In the genomic region with DNA sequence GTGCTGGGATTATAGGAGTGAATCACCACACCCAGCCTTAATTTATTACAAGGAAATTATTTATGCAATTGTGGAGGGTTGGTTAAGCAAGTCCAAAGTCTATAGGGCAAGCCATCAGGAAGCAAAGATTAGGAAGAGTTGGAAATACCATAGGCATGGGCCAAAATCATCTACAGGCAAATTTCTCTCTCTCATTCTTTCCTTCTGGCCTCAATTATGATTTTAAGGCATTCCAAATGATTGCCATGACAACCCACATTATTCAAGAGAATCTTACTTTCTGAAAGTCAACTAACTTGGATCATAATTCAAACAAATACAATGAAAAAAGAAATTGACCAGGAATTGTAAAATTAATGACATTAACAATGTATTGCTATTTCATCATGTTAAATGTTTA, we compare ENCODE assay signal across 20 cellular contexts.
DNase-seq lines count a peak whose midpoint lies in the region; ATAC-seq, FAIRE-seq and TF ChIP-seq lines count a peak whose summit lies in the region.
"Had no signal": no experiment of that assay in that cellular context is flagged by ENCODE, and none has a peak within 500 bp of the region (broad histone marks: within the 10 kb centered on the region; RNA-seq: fewer than 3 reads in every experiment).

No MANE protein-coding gene starts in this region.

- no peaks in the 10 kb centered on the region for H3K9me3 ChIP-seq in PC-3 (ENCODE audit: low read length)
- H3K9me3 ChIP-seq: HAP-1 had no signal

- ATAC-seq in PC-3 (no peak), GM19351 (IDR thresholded peaks at IDR 0.05; ENCODE audit: unreplicated experiment) (no peak), HG03159 (IDR thresholded peaks at IDR 0.05; ENCODE audit: unreplicated experiment) (no peak)
- ATAC-seq in activated CD4-positive, alpha-beta T cell treated with anti-CD3 and anti-CD28 coated beads for 36 hours = no peak
- ATAC-seq: HepG2 had no signal

- POLR2A ChIA-PET in PC-3 (lab: Charles Lee; ENCODE audit: unreplicated experiment) = no interaction called here
- POLR2A ChIA-PET in activated CD4-positive, alpha-beta T cell treated with anti-CD3 and anti-CD28 coated beads for 36 hours (lab: Charles Lee) = no interaction called here

- H4K20me1 ChIP-seq in PC-3 (ENCODE audit: low read length) = no peaks in the 10 kb centered on the region

- H3K4me2 ChIP-seq in PC-3 (ENCODE audit: low read length) = no peak overlapping the region

- peak; percentile 8 for FAIRE-seq in endometrium (lab: Jason Lieb, UNC)
- FAIRE-seq: G401.6, GM12892, H1, HepG2 had no signal

- no peaks in the 10 kb centered on the region for H3K9me2 ChIP-seq in PC-3 (replicated peaks; ENCODE audit: low read length)

- BruUV-seq in PC-3 (replicated peaks; lab: Mats Ljungman, UMichigan) = no TSS peak

- H3K27me3 Mint-ChIP-seq in activated CD4-positive, alpha-beta T cell treated with anti-CD3 and anti-CD28 coated beads for 36 hours = no peaks in the 10 kb centered on the region
- H3K27me3 Mint-ChIP-seq: B cell; CD4-positive, alpha-beta T cell had no signal

- peaks cover 14% of the 10 kb centered on the region for H3K9me3 Mint-ChIP-seq in activated CD4-positive, alpha-beta T cell treated with anti-CD3 and anti-CD28 coated beads for 36 hours (ENCODE audit: low read depth)

- no peaks in the 10 kb centered on the region for H3K27me3 ChIP-seq in ACC112 (ENCODE audit: insufficient read depth, low read length)
- H3K27me3 ChIP-seq in PC-3 (ENCODE audit: low read length) = no peaks in the 10 kb centered on the region

- TF ChIP-seq CTCF in PC-3 (conservative IDR thresholded peaks at IDR 0.05; ENCODE audit: low read depth, low read length) = no peak

- H3K79me2 ChIP-seq in ACC112 (ENCODE audit: control insufficient read depth, insufficient read depth, low read length, unreplicated experiment) (no peaks in the 10 kb centered on the region), PC-3 (ENCODE audit: low read length) (no peaks in the 10 kb centered on the region)

- H3K36me3 ChIP-seq in ACC112 (ENCODE audit: insufficient read depth, low read length) (no peaks in the 10 kb centered on the region), PC-3 (ENCODE audit: low read depth, low read length) (no peaks in the 10 kb centered on the region; the same call in 1 of the 2 replicates)
- H3K36me3 ChIP-seq: HAP-1 had no signal

- no peak overlapping the region for H3K27ac Mint-ChIP-seq in activated CD4-positive, alpha-beta T cell treated with anti-CD3 and anti-CD28 coated beads for 36 hours
- H3K27ac Mint-ChIP-seq: B cell; CD4-positive, alpha-beta T cell had no signal

- CTCF ChIA-PET in PC-3 (lab: Charles Lee) = no interaction called here
- CTCF ChIA-PET in activated CD4-positive, alpha-beta T cell treated with anti-CD3 and anti-CD28 coated beads for 36 hours (lab: Charles Lee) = no interaction called here

- no peak for DNase-seq in PC-3
- DNase-seq in fibroblast of peridontal ligament (ENCODE audit: extremely low read depth) = peak; percentile 89
- no peak for DNase-seq in activated CD4-positive, alpha-beta T cell treated with anti-CD3 and anti-CD28 coated beads for 36 hours
- DNase-seq in SW480 (ENCODE audit: low spot score) = no peak
- DNase-seq: 8988T; ACHN; C1 segment of cervical spinal cord; CD4-positive, alpha-beta T cell; DMS79 treated with DMSO at 0.1 percent for 48 hours; EL had no signal

- H3K27ac ChIP-seq in ACC112 (ENCODE audit: low read depth, low read length) = 0 out of 2 replicates have a peak overlapping the region, but pooled peaks have one; percentile 77
- peak overlapping the region; percentile 94; the same call in 1 of the 2 replicates for H3K27ac ChIP-seq in PC-3 (ENCODE audit: low read length)

- intact Hi-C loops in PC-3 (cut with micrococcal nuclease) = no loop called here
- intact Hi-C loops in activated CD4-positive, alpha-beta T cell treated with anti-CD3 and anti-CD28 coated beads for 36 hours (cut with DNase I, micrococcal nuclease) = no loop called here

- no peak overlapping the region for H2AFZ ChIP-seq in ACC112 (ENCODE audit: low read length, unreplicated experiment)
- H2AFZ ChIP-seq in PC-3 (ENCODE audit: low read length) = no peak overlapping the region

- no peaks in the 10 kb centered on the region for H3F3A ChIP-seq in PC-3 (ENCODE audit: low read length, unreplicated experiment)

- no peak overlapping the region for H3K4me3 ChIP-seq in ACC112 (ENCODE audit: low read depth, low read length)
- H3K4me3 ChIP-seq in PC-3 (ENCODE audit: low read length) = no peak overlapping the region
- H3K4me3 ChIP-seq: HAP-1 had no signal

- no peaks in the 10 kb centered on the region for H3K4me1 Mint-ChIP-seq in activated CD4-positive, alpha-beta T cell treated with anti-CD3 and anti-CD28 coated beads for 36 hours
- H3K4me1 Mint-ChIP-seq: B cell had no signal

- no peak overlapping the region for H3K9ac ChIP-seq in PC-3 (ENCODE audit: low read length)

- H3K4me1 ChIP-seq in ACC112 (ENCODE audit: control insufficient read depth, insufficient read depth, low read length, unreplicated experiment) = peaks cover 12% of the 10 kb centered on the region
- H3K4me1 ChIP-seq in PC-3 (ENCODE audit: insufficient read depth, low read length) = peaks cover 27% of the 10 kb centered on the region
- H3K4me1 ChIP-seq: HAP-1 had no signal

- H3K36me3 Mint-ChIP-seq in activated CD4-positive, alpha-beta T cell treated with anti-CD3 and anti-CD28 coated beads for 36 hours (ENCODE audit: low read depth) = no peaks in the 10 kb centered on the region

- H3K4me3 Mint-ChIP-seq in activated CD4-positive, alpha-beta T cell treated with anti-CD3 and anti-CD28 coated beads for 36 hours = no peak overlapping the region
- H3K4me3 Mint-ChIP-seq: B cell; CD4-positive, alpha-beta T cell had no signal
